Comparison of ENCODE assay signal across 8 cellular contexts in genomic region chr1:53220171-53220961, GRCh38. TPM values are rescaled to one million over a fixed set of nuclear protein-coding genes. Genes with fewer than 3 reads are reported as not detected.
DNase-seq lines count a peak whose midpoint lies in the region; ATAC-seq, FAIRE-seq and TF ChIP-seq lines count a peak whose summit lies in the region.

Gene CZIB (minus strand): TSS chr1:53220634. CDS start chr1:53220575, 59 bp downstream.

- WGBS in endodermal cell (ENCODE audit: insufficient coverage in 1 of 2, insufficient read length in 1 of 2), 2 experiments, result 1 to 3% methylated on average over 20 to 61 of the region's 61 CpGs

- peaks cover 12% of the 10 kb centered on the region for H3K36me3 Mint-ChIP-seq in endodermal cell (ENCODE audit: low read depth)

- H3K27ac Mint-ChIP-seq in endodermal cell, result peak within 1 kb of the TSS; percentile 87

- H3K9me3 Mint-ChIP-seq in endodermal cell, result no peaks in the 10 kb centered on the region

- H3K36me3 ChIP-seq in endodermal cell (ENCODE audit: control insufficient read depth, insufficient read depth, low read length), result peaks cover 23% of the 10 kb centered on the region

- H3K4me1 ChIP-seq in endodermal cell (ENCODE audit: control insufficient read depth, insufficient read depth, low read length), result no peaks in the 10 kb centered on the region

- H3K9me3 ChIP-seq in endodermal cell (ENCODE audit: control insufficient read depth, low read length), result no peaks in the 10 kb centered on the region

- H3K4me1 Mint-ChIP-seq in endodermal cell, result peaks cover 12% of the 10 kb centered on the region

- peak within 1 kb of the TSS; percentile 52 for H3K9ac ChIP-seq in endodermal cell (ENCODE audit: extremely low read depth, low read length, poor library complexity, severe bottlenecking)

- H3K27ac ChIP-seq in endodermal cell (ENCODE audit: low read depth, low read length), result peak within 1 kb of the TSS; percentile 70

- peaks cover 1% of the 10 kb centered on the region for H3K27me3 Mint-ChIP-seq in endodermal cell (ENCODE audit: insufficient read depth)

- H3K4me3 ChIP-seq in endodermal cell (ENCODE audit: low read length), result peak within 1 kb of the TSS; percentile 95

- H3K27me3 ChIP-seq in endodermal cell (ENCODE audit: control insufficient read depth, insufficient read depth, low read length, poor library complexity, severe bottlenecking), result no peaks in the 10 kb centered on the region

- no peak for TF ChIP-seq CTCF in endodermal cell (conservative IDR thresholded peaks at IDR 0.05)

- peak within 1 kb of the TSS; percentile 86 for H3K4me3 Mint-ChIP-seq in endodermal cell

- peak; percentile 81 for FAIRE-seq in HTR-8/SVneo (lab: Jason Lieb, UNC)

- DNase-seq in COLO829 (ENCODE audit: low spot score) (peak; percentile 64), HTR-8/SVneo (ENCODE audit: insufficient read length, low spot score) (peak; percentile 86), NOMO-1 treated with dmso at 0.1 percent for 144 hours (lab: John Stamatoyannopoulos, UW; ENCODE audit: unreplicated experiment) (peak; percentile 88), endodermal cell (peak; percentile 98), mesenteric fat pad (ENCODE audit: low spot score) (peak; percentile 99)
- DNase-seq in activated CD8-positive, alpha-beta memory T cell treated with anti-CD3 and anti-CD28 coated beads, Interleukin-2, amount 50 U/mL, for 1 hour (ENCODE audit: extremely low read depth), result peak; percentile 74
- DNase-seq in stimulated activated CD8-positive, alpha-beta memory T cell treated with anti-CD3 and anti-CD28 coated beads, Interleukin-15, amount 100 ng/mL, for 24 hours (ENCODE audit: low read depth), result peak; percentile 90

- ATAC-seq in GM21367 (IDR thresholded peaks at IDR 0.05; ENCODE audit: unreplicated experiment), result peak; percentile 91

RNA-seq across cellular contexts. Expression of gene CZIB, which starts in this region (rescaled TPM):
- 10 to 100 TPM; 64.4 to 74.2 TPM for total RNA-seq in endodermal cell
- polyA plus RNA-seq in endodermal cell (2013, experiment 1 of 2), result 74.3 TPM
- polyA plus RNA-seq in endodermal cell (2013, experiment 2 of 2), result 62.1 TPM
- 48.2 TPM for total RNA-seq in mesenteric fat pad

Comparison
In these comparisons a context has a peak if more than half of its experiments do, and no peak if none do; other contexts are left out.
1. Peak in every context shown above with its lines: DNase-seq, ATAC-seq, H3K4me3 ChIP-seq and H3K27ac ChIP-seq.